Comparison of ENCODE assay signal across 8 cellular contexts in genomic region chr2:8229546-8229986, GRCh38.
DNase-seq lines count a peak whose midpoint lies in the region; ATAC-seq lines count a peak whose summit lies in the region.

No MANE protein-coding gene starts in this region.

- H3K27ac Mint-ChIP-seq in activated naive CD4-positive, alpha-beta T cell treated with anti-CD3 and anti-CD28 coated beads, Interleukin-2, amount 50 U/mL, for 24 hours, result no peak overlapping the region

- peak overlapping the region; percentile 58 for H3K4me3 Mint-ChIP-seq in activated naive CD4-positive, alpha-beta T cell treated with anti-CD3 and anti-CD28 coated beads, Interleukin-2, amount 50 U/mL, for 24 hours

- no peaks in the 10 kb centered on the region for H3K9me3 Mint-ChIP-seq in activated naive CD4-positive, alpha-beta T cell treated with anti-CD3 and anti-CD28 coated beads, Interleukin-2, amount 50 U/mL, for 24 hours

- H3K4me1 Mint-ChIP-seq in activated naive CD4-positive, alpha-beta T cell treated with anti-CD3 and anti-CD28 coated beads, Interleukin-2, amount 50 U/mL, for 24 hours, result peaks cover 10% of the 10 kb centered on the region

- peak; percentile 89 for ATAC-seq in HG03039 (IDR thresholded peaks at IDR 0.05; ENCODE audit: unreplicated experiment)

- H3K36me3 Mint-ChIP-seq in activated naive CD4-positive, alpha-beta T cell treated with anti-CD3 and anti-CD28 coated beads, Interleukin-2, amount 50 U/mL, for 24 hours, result no peaks in the 10 kb centered on the region

- H3K27me3 Mint-ChIP-seq in activated naive CD4-positive, alpha-beta T cell treated with anti-CD3 and anti-CD28 coated beads, Interleukin-2, amount 50 U/mL, for 24 hours, result peaks cover 1% of the 10 kb centered on the region

- DNase-seq in activated CD4-positive, alpha-beta T cell treated with anti-CD3 and anti-CD28 coated beads for 4 hours, result peak; percentile 13 to 22
- no peak for DNase-seq in activated CD4-positive, alpha-beta T cell treated with anti-CD3 and anti-CD28 coated beads, Interleukin-2, amount 50 U/mL, for 1 hour
- DNase-seq in OCI-M1 (lab: John Stamatoyannopoulos, UW) (peak; percentile 80), iris pigment epithelial cell (ENCODE audit: low read depth) (peak; percentile 43), HuH-7.5 (ENCODE audit: low spot score) (no peak)
- peak; percentile 17 to 47 for DNase-seq in stimulated activated CD8-positive, alpha-beta memory T cell treated with anti-CD3 and anti-CD28 coated beads, Interleukin-4, amount 100 ng/mL, for 4 hours (ENCODE audit: low read depth in 2 of 2, low spot score in 1 of 2)

Comparison
In these comparisons a context has a peak if more than half of its experiments do, and no peak if none do; other contexts are left out.
1. DNase-seq: peak in activated CD4-positive, alpha-beta T cell treated with anti-CD3 and anti-CD28 coated beads for 4 hours (2 of 2), OCI-M1 (single experiment), iris pigment epithelial cell (single experiment) and stimulated activated CD8-positive, alpha-beta memory T cell treated with anti-CD3 and anti-CD28 coated beads, Interleukin-4, amount 100 ng/mL, for 4 hours (2 of 2); none in activated CD4-positive, alpha-beta T cell treated with anti-CD3 and anti-CD28 coated beads, Interleukin-2, amount 50 U/mL, for 1 hour (single experiment) and HuH-7.5 (single experiment).